In genomic region chr3:190116551-190117067, GRCh38 we compare ENCODE assay signal across 18 cellular contexts. TPM values are rescaled to one million over a fixed set of nuclear protein-coding genes. Genes with fewer than 3 reads are reported as not detected.
DNase-seq lines count a peak whose midpoint lies in the region; ATAC-seq, FAIRE-seq and TF ChIP-seq lines count a peak whose summit lies in the region.
"Had no signal": no experiment of that assay in that cellular context is flagged by ENCODE, and none has a peak within 500 bp of the region (broad histone marks: within the 10 kb centered on the region; RNA-seq: fewer than 3 reads in every experiment).

No MANE protein-coding gene starts in this region.

- no peaks in the 10 kb centered on the region for H3K36me3 Mint-ChIP-seq in activated CD4-positive, alpha-beta memory T cell treated with anti-CD3 and anti-CD28 coated beads, Interleukin-2, amount 10 ng/mL, durations not matched to agents 7 days and 5 days (ENCODE audit: low read depth)
- H3K36me3 Mint-ChIP-seq in CD8-positive, alpha-beta T cell, result no peaks in the 10 kb centered on the region

- H3K9me3 ChIP-seq in prostate gland, result no peaks in the 10 kb centered on the region
- no peaks in the 10 kb centered on the region for H3K9me3 ChIP-seq in CD8-positive, alpha-beta T cell (ENCODE audit: low read length)
- H3K9me3 ChIP-seq: lower lobe of right lung had no signal

- TF ChIP-seq POLR2A in GM12892 (IDR thresholded peaks at IDR 0.05; ENCODE audit: low read depth, low read length) (no peak), prostate gland (IDR thresholded peaks at IDR 0.05) (no peak)

- H3K27ac Mint-ChIP-seq in activated CD4-positive, alpha-beta memory T cell treated with anti-CD3 and anti-CD28 coated beads, Interleukin-2, amount 10 ng/mL, durations not matched to agents 7 days and 5 days, result no peak overlapping the region
- H3K27ac Mint-ChIP-seq in CD8-positive, alpha-beta T cell, result no peak overlapping the region
- H3K27ac Mint-ChIP-seq: activated naive CD4-positive, alpha-beta T cell treated with anti-CD3 and anti-CD28 coated beads for 36 hours had no signal

- H3K27ac ChIP-seq in prostate gland, result no peak overlapping the region
- H3K27ac ChIP-seq in CD8-positive, alpha-beta T cell (ENCODE audit: low read depth, low read length), result no peak overlapping the region
- H3K27ac ChIP-seq: lower lobe of right lung had no signal

- no peak overlapping the region for H3K4me3 Mint-ChIP-seq in activated CD4-positive, alpha-beta memory T cell treated with anti-CD3 and anti-CD28 coated beads, Interleukin-2, amount 10 ng/mL, durations not matched to agents 7 days and 5 days
- no peak overlapping the region for H3K4me3 Mint-ChIP-seq in CD8-positive, alpha-beta T cell
- H3K4me3 Mint-ChIP-seq: activated naive CD4-positive, alpha-beta T cell treated with anti-CD3 and anti-CD28 coated beads for 36 hours had no signal

- CTCF ChIA-PET in activated CD4-positive, alpha-beta memory T cell treated with anti-CD3 and anti-CD28 coated beads, Interleukin-2, amount 10 ng/mL, durations not matched to agents 7 days and 5 days (lab: Charles Lee), result no interaction called here
- CTCF ChIA-PET in CD8-positive, alpha-beta T cell (lab: Charles Lee), result no interaction called here

- intact Hi-C loops in prostate gland (cut with DNase I), result no loop called here
- intact Hi-C loops in CD8-positive, alpha-beta T cell (cut with DNase I, micrococcal nuclease), result no loop called here

- 27% methylated on average over 3 of the region's 3 CpGs for WGBS in prostate gland

- FAIRE-seq in GM12892 (lab: Jason Lieb, UNC), result peak; percentile 75
- no peak for FAIRE-seq in RCC 7860 (lab: Jason Lieb, UNC)
- FAIRE-seq: K562, TTC549 had no signal

- TF ChIP-seq CTCF in epithelial cell of esophagus (IDR thresholded peaks at IDR 0.05; ENCODE audit: insufficient read depth, low read depth, low read length, missing control alignments), result no peak
- TF ChIP-seq CTCF in prostate gland (IDR thresholded peaks at IDR 0.05), result no peak
- no peak for TF ChIP-seq CTCF in CD8-positive, alpha-beta T cell (IDR thresholded peaks at IDR 0.05)

- DNase-seq in GM12892 (ENCODE audit: insufficient read length) (no peak), RCC 7860 (ENCODE audit: low spot score) (peak; percentile 47), epithelial cell of esophagus (ENCODE audit: low read depth) (peak; percentile 60), prostate gland (ENCODE audit: low spot score) (peak; percentile 42), T-helper 1 cell (no peak), Ammon's horn (ENCODE audit: low spot score) (no peak)
- DNase-seq in activated CD4-positive, alpha-beta memory T cell treated with anti-CD3 and anti-CD28 coated beads, Interleukin-2, amount 10 ng/mL, durations not matched to agents 7 days and 5 days, result no peak
- DNase-seq in CD8-positive, alpha-beta T cell, result no peak
- DNase-seq: activated naive CD4-positive, alpha-beta T cell treated with anti-CD3 and anti-CD28 coated beads for 36 hours; cerebellar nuclear complex; hypothalamus; lower lobe of right lung; NCI-H1694 treated with DMSO at 0.1 percent for 48 hours; NCI-H69; nucleus accumbens; SIG-M5 had no signal

- peaks cover 34% of the 10 kb centered on the region for H3K27me3 Mint-ChIP-seq in activated CD4-positive, alpha-beta memory T cell treated with anti-CD3 and anti-CD28 coated beads, Interleukin-2, amount 10 ng/mL, durations not matched to agents 7 days and 5 days
- peaks cover 51% of the 10 kb centered on the region for H3K27me3 Mint-ChIP-seq in CD8-positive, alpha-beta T cell (ENCODE audit: low read depth)

- POLR2A ChIA-PET in activated CD4-positive, alpha-beta memory T cell treated with anti-CD3 and anti-CD28 coated beads, Interleukin-2, amount 10 ng/mL, durations not matched to agents 7 days and 5 days (lab: Charles Lee), result no interaction called here
- POLR2A ChIA-PET in CD8-positive, alpha-beta T cell (lab: Charles Lee), result no interaction called here

- no peaks in the 10 kb centered on the region for H3K27me3 ChIP-seq in prostate gland (replicated peaks; ENCODE audit: insufficient read depth)
- H3K27me3 ChIP-seq in CD8-positive, alpha-beta T cell (ENCODE audit: insufficient read depth, low read length), result peaks cover 9% of the 10 kb centered on the region

- ATAC-seq in CD8-positive, alpha-beta T cell, result no peak
- ATAC-seq: K562, lower lobe of right lung had no signal

- no peaks in the 10 kb centered on the region for H3K36me3 ChIP-seq in prostate gland
- H3K36me3 ChIP-seq in CD8-positive, alpha-beta T cell (ENCODE audit: insufficient read depth, low read length), result no peaks in the 10 kb centered on the region
- H3K36me3 ChIP-seq: lower lobe of right lung had no signal

- peaks cover 6% of the 10 kb centered on the region for H3K4me1 ChIP-seq in prostate gland (replicated peaks)
- H3K4me1 ChIP-seq in CD8-positive, alpha-beta T cell (ENCODE audit: insufficient read depth, low read length), result no peaks in the 10 kb centered on the region

- H3K4me3 ChIP-seq in epithelial cell of esophagus (ENCODE audit: low read length), result no peak overlapping the region
- H3K4me3 ChIP-seq in prostate gland, result no peak overlapping the region
- no peak overlapping the region for H3K4me3 ChIP-seq in CD8-positive, alpha-beta T cell (ENCODE audit: low read depth, low read length)
- H3K4me3 ChIP-seq: K562, lower lobe of right lung had no signal

- H3K9me3 Mint-ChIP-seq in activated CD4-positive, alpha-beta memory T cell treated with anti-CD3 and anti-CD28 coated beads, Interleukin-2, amount 10 ng/mL, durations not matched to agents 7 days and 5 days, result no peaks in the 10 kb centered on the region
- H3K9me3 Mint-ChIP-seq in CD8-positive, alpha-beta T cell, result no peaks in the 10 kb centered on the region
- H3K9me3 Mint-ChIP-seq: activated naive CD4-positive, alpha-beta T cell treated with anti-CD3 and anti-CD28 coated beads for 36 hours had no signal

- H3K4me1 Mint-ChIP-seq in activated CD4-positive, alpha-beta memory T cell treated with anti-CD3 and anti-CD28 coated beads, Interleukin-2, amount 10 ng/mL, durations not matched to agents 7 days and 5 days, result peaks cover 6% of the 10 kb centered on the region
- peaks cover 10% of the 10 kb centered on the region for H3K4me1 Mint-ChIP-seq in CD8-positive, alpha-beta T cell (ENCODE audit: low read depth)

RNA-seq across cellular contexts. Expression of gene P3H2, which starts 4.1 kb away (rescaled TPM):
- polyA plus RNA-seq in GM12892 (2012; ENCODE audit: missing spikeins), result 125 TPM
- 10 to 100 TPM; 20.6 to 82.8 TPM for total RNA-seq in prostate gland
- not detected for total RNA-seq in activated CD4-positive, alpha-beta memory T cell treated with anti-CD3 and anti-CD28 coated beads, Interleukin-2, amount 10 ng/mL, durations not matched to agents 7 days and 5 days
- total RNA-seq in CD8-positive, alpha-beta T cell, result not detected
- total RNA-seq: activated naive CD4-positive, alpha-beta T cell treated with anti-CD3 and anti-CD28 coated beads for 36 hours had no signal

Comparison
In these comparisons a context has a peak if more than half of its experiments do, and no peak if none do; other contexts are left out.
1. DNase-seq: peak in RCC 7860 (single experiment), epithelial cell of esophagus (single experiment) and prostate gland (single experiment); none in GM12892 (single experiment), T-helper 1 cell (0 of 5), activated CD4-positive, alpha-beta memory T cell treated with anti-CD3 and anti-CD28 coated beads, Interleukin-2, amount 10 ng/mL, durations not matched to agents 7 days and 5 days (single experiment), CD8-positive, alpha-beta T cell (0 of 7) and Ammon's horn (single experiment).
2. RNA of gene P3H2, which starts 4.1 kb away (total RNA-seq): 20.6 to 82.8 TPM in prostate gland; not detected in activated CD4-positive, alpha-beta memory T cell treated with anti-CD3 and anti-CD28 coated beads, Interleukin-2, amount 10 ng/mL, durations not matched to agents 7 days and 5 days and not detected in CD8-positive, alpha-beta T cell; every median in the first group is over 10 times any median in the second.